Comparison of ENCODE assay signal across 1 cellular context in genomic region chr1:108208724-108209404, GRCh38.
TF ChIP-seq lines count a peak whose summit lies in the region.

No MANE protein-coding gene starts in this region.

TF ChIP-seq in GM12878, 131 proteins besides CTCF, POLR2A, EP300 and RAD21:
- no peak for TF ChIP-seq DPF2 (IDR thresholded peaks at IDR 0.05)
- no peak for TF ChIP-seq FOXM1 (IDR thresholded peaks at IDR 0.05; ENCODE audit: low read depth, low read length)
- no peak for TF ChIP-seq MLLT1 (IDR thresholded peaks at IDR 0.05)
- TF ChIP-seq ASH2L (IDR thresholded peaks at IDR 0.05; ENCODE audit: borderline replicate concordance, low read depth): no peak
- TF ChIP-seq SRF (IDR thresholded peaks at IDR 0.05; ENCODE audit: low read depth in 2 of 2, low read length in 2 of 2): no peak
- TF ChIP-seq, protein P1, sequence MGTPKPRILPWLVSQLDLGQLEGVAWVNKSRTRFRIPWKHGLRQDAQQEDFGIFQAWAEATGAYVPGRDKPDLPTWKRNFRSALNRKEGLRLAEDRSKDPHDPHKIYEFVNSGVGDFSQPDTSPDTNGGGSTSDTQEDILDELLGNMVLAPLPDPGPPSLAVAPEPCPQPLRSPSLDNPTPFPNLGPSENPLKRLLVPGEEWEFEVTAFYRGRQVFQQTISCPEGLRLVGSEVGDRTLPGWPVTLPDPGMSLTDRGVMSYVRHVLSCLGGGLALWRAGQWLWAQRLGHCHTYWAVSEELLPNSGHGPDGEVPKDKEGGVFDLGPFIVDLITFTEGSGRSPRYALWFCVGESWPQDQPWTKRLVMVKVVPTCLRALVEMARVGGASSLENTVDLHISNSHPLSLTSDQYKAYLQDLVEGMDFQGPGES (IDR thresholded peaks at IDR 0.05): no peak
